Comparison of ENCODE assay signal across 15 cellular contexts in genomic region chr3:173055228-173055933, GRCh38.
DNase-seq lines count a peak whose midpoint lies in the region; ATAC-seq, FAIRE-seq and TF ChIP-seq lines count a peak whose summit lies in the region.
"Had no signal": no experiment of that assay in that cellular context is flagged by ENCODE, and none has a peak within 500 bp of the region (broad histone marks: within the 10 kb centered on the region; RNA-seq: fewer than 3 reads in every experiment).

No MANE protein-coding gene starts in this region.

- H3K56ac ChIP-seq in IMR-90 (ENCODE audit: extremely low read depth, insufficient read depth, low read length), result no peak overlapping the region

- H3K4me1 ChIP-seq in A549, result no peaks in the 10 kb centered on the region
- H3K4me1 ChIP-seq in IMR-90 (ENCODE audit: control insufficient read depth, insufficient read depth, low read length), result no peaks in the 10 kb centered on the region

- CTCF ChIA-PET in A549 (lab: Yijun Ruan, JAX), result no interaction called here
- CTCF ChIA-PET in IMR-90 (lab: Yijun Ruan, JAX), result no interaction called here

- TF ChIP-seq EP300 in A549 (IDR thresholded peaks at IDR 0.05), result no peak

- H3K36me3 ChIP-seq in IMR-90 (ENCODE audit: control insufficient read depth, insufficient read depth, low read length), result no peaks in the 10 kb centered on the region

- no peak overlapping the region for H3K4me3 ChIP-seq in A549
- no peak overlapping the region for H3K4me3 ChIP-seq in IMR-90 (ENCODE audit: insufficient read depth, low read depth, low read length)

- TF ChIP-seq CTCF in A549 (IDR thresholded peaks at IDR 0.05) (no peak), IMR-90 (conservative IDR thresholded peaks at IDR 0.05; ENCODE audit: low read depth, low read length) (no peak), CD14-positive monocyte (IDR thresholded peaks at IDR 0.05) (no peak)

- POLR2A ChIA-PET in A549 (lab: Yijun Ruan, JAX) (no interaction called here), IMR-90 (lab: Charles Lee; ENCODE audit: unreplicated experiment) (no interaction called here)

- no peak overlapping the region for H3K4me2 ChIP-seq in A549
- H3K4me2 ChIP-seq in IMR-90 (ENCODE audit: low read depth, low read length), result 0 out of 2 replicates have a peak overlapping the region, but pooled peaks have one; percentile 35

- H3K79me1 ChIP-seq in IMR-90 (ENCODE audit: low read depth in 1 of 2, low read length in 2 of 2), result no peaks in the 10 kb centered on the region

- ATAC-seq in A549, result 0 out of 6 replicates have a peak, but pooled peaks of 1 of the 2 experiments have one; percentile 34
- peak; percentile 72 for ATAC-seq in GM18907 (IDR thresholded peaks at IDR 0.05; ENCODE audit: unreplicated experiment)
- peak; percentile 55 for ATAC-seq in HG02970 (IDR thresholded peaks at IDR 0.05; ENCODE audit: low FRiP score, unreplicated experiment)
- no peak for ATAC-seq in IMR-90 (ENCODE audit: low read depth)

- H3K4me3 Mint-ChIP-seq in CD14-positive monocyte, result no peak overlapping the region

- H2AK5ac ChIP-seq in IMR-90 (ENCODE audit: low read depth, low read length), result no peak overlapping the region

- H4K91ac ChIP-seq in IMR-90 (ENCODE audit: insufficient read depth, low read depth, low read length), result no peak overlapping the region

- no peak overlapping the region for H3K23ac ChIP-seq in IMR-90 (ENCODE audit: low read depth, low read length)

- peaks cover 0 to 2% (median 0%) of the 10 kb centered on the region in 3 donors for H3K27me3 Mint-ChIP-seq in CD14-positive monocyte (ENCODE audit: low read depth in 3 of 3)

- H4K5ac ChIP-seq in IMR-90 (ENCODE audit: low read depth, low read length), result no peak overlapping the region

- H2AK9ac ChIP-seq in IMR-90 (replicated peaks; ENCODE audit: low read depth, low read length, poor library complexity), result no peak overlapping the region

- no peaks in the 10 kb centered on the region for H3K4me1 Mint-ChIP-seq in CD14-positive monocyte

- no peak overlapping the region for H3K27ac Mint-ChIP-seq in CD14-positive monocyte

- no TSS peak for BruUV-seq in IMR-90 (replicated peaks; lab: Mats Ljungman, UMichigan)

- no peak overlapping the region for H3K18ac ChIP-seq in IMR-90 (ENCODE audit: low read depth, low read length)

- no peak overlapping the region for H2BK15ac ChIP-seq in IMR-90 (ENCODE audit: low read depth, low read length)

- H2BK20ac ChIP-seq in IMR-90 (ENCODE audit: low read depth, low read length), result no peak overlapping the region

- no peaks in the 10 kb centered on the region for H4K20me1 ChIP-seq in IMR-90 (ENCODE audit: insufficient read depth, low read length)

- TF ChIP-seq RAD21 in A549 (conservative IDR thresholded peaks at IDR 0.05 in 1 of 2, IDR thresholded peaks at IDR 0.05 in 1 of 2) (no peak), IMR-90 (IDR thresholded peaks at IDR 0.05; ENCODE audit: low read length) (no peak)

- H3K9me3 Mint-ChIP-seq in CD14-positive monocyte, result peaks cover 0 to 4% (median 0%) of the 10 kb centered on the region in 7 donors

- in situ Hi-C loops in IMR-90 (cut with MboI; ENCODE audit: low sequenced_read_pairs), result no loop called here

- H4K8ac ChIP-seq in IMR-90 (ENCODE audit: low read depth in 2 of 2, low read length in 2 of 2), result no peak overlapping the region

- dilution Hi-C loops in IMR-90 (cut with HindIII; ENCODE audit: low sequenced_read_pairs, unreplicated experiment), result no loop called here

- FAIRE-seq in A549 (lab: Jason Lieb, UNC), result peak; percentile 13
- FAIRE-seq: GM12891, H1 had no signal

- no peak overlapping the region for H3K4ac ChIP-seq in IMR-90 (ENCODE audit: low read depth, low read length)

- DNase-seq in A549 (ENCODE audit: low read depth in 1 of 2, low spot score in 1 of 2) (no peak), IMR-90 (no peak), CD14-positive monocyte (ENCODE audit: low spot score) (no peak), COR-L47 (lab: John Stamatoyannopoulos, UW) (no peak), kidney glomerular epithelial cell (lab: John Stamatoyannopoulos, UW) (no peak)
- DNase-seq in stimulated activated CD4-positive, alpha-beta T cell treated with anti-CD3 and anti-CD28 coated beads, Interleukin-2, amount 100 ng/mL, for 24 hours, result no peak
- DNase-seq: Karpas-422, NCI-H2029, NCI-H2171 treated with DMSO at 0.1 percent for 48 hours, NCI-H82, SIG-M5 had no signal

- H2BK120ac ChIP-seq in IMR-90 (ENCODE audit: low read depth, low read length), result no peak overlapping the region

- no peaks in the 10 kb centered on the region for H3K9me1 ChIP-seq in IMR-90 (ENCODE audit: insufficient read depth, low read length)

- no peaks in the 10 kb centered on the region for H3K27me3 ChIP-seq in IMR-90 (ENCODE audit: control insufficient read depth, insufficient read depth, low read length)

- H3K27ac ChIP-seq in A549, result no peak overlapping the region
- H3K27ac ChIP-seq in IMR-90 (ENCODE audit: insufficient read depth, low read length), result no peak overlapping the region

- H3K36me3 Mint-ChIP-seq in CD14-positive monocyte, result no peaks in the 10 kb centered on the region

- no peak overlapping the region for H2AFZ ChIP-seq in IMR-90 (replicated peaks; ENCODE audit: low read length, poor library complexity)

- 13% methylated on average over 2 of the region's 2 CpGs for WGBS in A549 (ENCODE audit: missing lambda C conversion rate)
- WGBS in IMR-90 (ENCODE audit: extremely low coverage in 2 of 2, insufficient read length in 1 of 2), 2 experiments, result no CpG with 5 or more reads among the region's 2 CpGs

- no peak for TF ChIP-seq POLR2A in A549 (IDR thresholded peaks at IDR 0.05; ENCODE audit: low read length)
- no peak for TF ChIP-seq POLR2A in IMR-90 (IDR thresholded peaks at IDR 0.05; ENCODE audit: low read depth, low read length)

- no peaks in the 10 kb centered on the region for H3K9me3 ChIP-seq in A549
- no peaks in the 10 kb centered on the region for H3K9me3 ChIP-seq in IMR-90 (ENCODE audit: control insufficient read depth, insufficient read depth, low read length)

- no peak overlapping the region for H2BK5ac ChIP-seq in IMR-90 (ENCODE audit: low read depth, low read length, poor library complexity, severe bottlenecking)

- no peak overlapping the region for H3K14ac ChIP-seq in IMR-90 (replicated peaks; ENCODE audit: low read depth, low read length)

- intact Hi-C loops in IMR-90 (cut with micrococcal nuclease), result no loop called here
- intact Hi-C loops in CD14-positive monocyte (cut with micrococcal nuclease), result no loop called here

- H3K9ac ChIP-seq in IMR-90 (ENCODE audit: low read depth, low read length), result no peak overlapping the region

TF ChIP-seq in A549, 52 proteins besides CTCF, POLR2A, EP300 and RAD21 (continues in another document):
- TF ChIP-seq GATA3 (IDR thresholded peaks at IDR 0.05; ENCODE audit: borderline replicate concordance) (no peak), HES2 (IDR thresholded peaks at IDR 0.05) (no peak), SREBF2 (IDR thresholded peaks at IDR 0.05) (no peak), TP53 (CRISPR knock-in tag; IDR thresholded peaks at IDR 0.05) (no peak), ESRRA (IDR thresholded peaks at IDR 0.05; ENCODE audit: borderline replicate concordance, low read length) (no peak), ZFP36 (IDR thresholded peaks at IDR 0.05; ENCODE audit: borderline replicate concordance, partially characterized antibody) (no peak), KDM5A (IDR thresholded peaks at IDR 0.05) (no peak), JUN (IDR thresholded peaks at IDR 0.05) (no peak), NFE2L2 (conservative IDR thresholded peaks at IDR 0.05; ENCODE audit: low read length) (no peak), TFCP2L1 (CRISPR knock-in tag; IDR thresholded peaks at IDR 0.05) (no peak), EHF (CRISPR knock-in tag; IDR thresholded peaks at IDR 0.05) (no peak), HOXA7 (CRISPR knock-in tag; IDR thresholded peaks at IDR 0.05) (no peak)

TF ChIP-seq in IMR-90, 13 proteins besides CTCF, POLR2A, EP300 and RAD21:
- TF ChIP-seq CEBPB (IDR thresholded peaks at IDR 0.05; ENCODE audit: low read depth, low read length) (no peak), RCOR1 (IDR thresholded peaks at IDR 0.05; ENCODE audit: insufficient replicate concordance, low read length) (no peak), MXI1 (IDR thresholded peaks at IDR 0.05; ENCODE audit: borderline replicate concordance, low read depth, low read length) (no peak), CHD1 (IDR thresholded peaks at IDR 0.05; ENCODE audit: low read depth, low read length) (no peak), MAZ (IDR thresholded peaks at IDR 0.05; ENCODE audit: borderline replicate concordance, low read depth, low read length) (no peak), SMC3 (IDR thresholded peaks at IDR 0.05; ENCODE audit: low read depth, low read length) (no peak), MAFK (IDR thresholded peaks at IDR 0.05; ENCODE audit: low read depth, low read length) (no peak), RFX5 (IDR thresholded peaks at IDR 0.05; ENCODE audit: low read depth, low read length) (no peak), BHLHE40 (IDR thresholded peaks at IDR 0.05; ENCODE audit: low read depth, low read length) (no peak), ELK1 (IDR thresholded peaks at IDR 0.05; ENCODE audit: borderline replicate concordance, low read depth, low read length) (no peak), FOS (IDR thresholded peaks at IDR 0.05; ENCODE audit: low read depth, low read length) (no peak), NFE2L2 (IDR thresholded peaks at IDR 0.05; ENCODE audit: low read depth, low read length) (no peak), USF2 (IDR thresholded peaks at IDR 0.05; ENCODE audit: low read depth, low read length) (no peak)
